Comparison of ENCODE assay signal across 8 cellular contexts in the genomic region with DNA sequence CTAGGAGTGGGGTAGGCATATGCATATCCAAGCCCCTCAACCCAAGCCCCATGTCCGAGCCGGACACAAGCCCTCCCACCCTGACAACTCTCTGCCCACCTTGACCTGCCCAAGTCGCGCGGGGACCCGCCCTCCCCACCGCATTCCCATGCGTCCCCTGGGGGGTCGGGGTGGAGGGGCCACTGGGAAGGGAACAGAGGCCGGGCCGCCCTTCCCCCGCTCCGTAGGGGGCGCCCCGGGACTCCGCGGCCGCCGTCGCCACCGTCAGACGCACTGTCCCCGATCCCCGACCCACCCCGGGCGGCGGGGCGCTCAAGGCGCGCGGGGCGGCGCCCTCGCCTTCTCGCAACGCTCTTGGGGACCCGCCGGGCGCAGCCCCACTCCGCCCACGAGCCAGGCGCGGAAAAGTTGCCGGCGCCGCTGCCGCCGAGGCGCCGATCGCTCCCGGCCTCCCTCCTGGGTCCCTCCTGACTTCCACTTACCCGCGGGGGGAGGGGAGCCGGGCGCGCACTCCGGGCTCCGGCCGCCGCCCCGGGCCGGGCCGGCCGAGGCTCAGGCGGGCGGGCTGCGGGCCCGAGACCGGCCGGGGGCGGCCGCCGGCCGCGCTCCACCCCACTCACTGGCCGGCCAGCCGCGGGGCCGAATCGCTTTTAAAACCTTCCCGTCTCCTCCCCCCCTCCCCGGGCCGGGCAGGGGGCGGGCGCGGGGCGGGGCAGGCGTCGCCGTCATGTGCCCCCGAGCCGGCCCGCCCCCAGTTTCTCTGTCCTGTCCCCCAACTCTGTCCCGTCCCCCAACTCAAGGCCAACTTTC. TPM values are rescaled to one million over a fixed set of nuclear protein-coding genes. Genes with fewer than 3 reads are reported as not detected.
A peak's percentile ranks its signal among the peaks of the same experiment; 100 is the strongest.
DNase-seq lines count a peak whose midpoint lies in the region; ATAC-seq and TF ChIP-seq lines count a peak whose summit lies in the region.

No MANE protein-coding gene starts in this region.

- H3K4me3 ChIP-seq in GM08714 (ENCODE audit: low read length), result peak overlapping the region; percentile 75

- H3K36me3 Mint-ChIP-seq in WTC11, result no peaks in the 10 kb centered on the region

- H3K9me3 Mint-ChIP-seq in WTC11, result no peaks in the 10 kb centered on the region

- no peaks in the 10 kb centered on the region for H3K27me3 ChIP-seq in layer of hippocampus (ENCODE audit: control insufficient read depth, insufficient read depth, low read length)

- H3K27ac Mint-ChIP-seq in WTC11, result no peak overlapping the region

- in situ Hi-C loops in KBM-7 (cut with MboI; ENCODE audit: low pct_unique_long_range_greater_than_20kb, low sequenced_read_pairs), result loop anchor here (10.0 kb wide), 1 partner anchor 58 kb away; no protein-coding TSS in a partner anchor

- DNase-seq in KBM-7 (peak; percentile 43), WTC11 (ENCODE audit: low spot score) (peak; percentile 59)
- DNase-seq in stimulated activated CD4-positive, alpha-beta T cell treated with anti-CD3 and anti-CD28 coated beads, TNF-alpha, amount 100 ng/mL, for 1 hour (ENCODE audit: low read depth in 3 of 3, low spot score in 1 of 3), result peak in 2 of 3 donors; percentile 46 to 48

- POLR2A ChIA-PET in WTC11 (lab: Charles Lee), result no interaction called here

- peaks cover 42% of the 10 kb centered on the region for H3K4me1 Mint-ChIP-seq in WTC11

- CTCF ChIA-PET in WTC11 (lab: Charles Lee), result interaction anchor here (2.1 kb wide), 1 partner anchor 20 kb away, joined by 8 read pairs; no protein-coding TSS in a partner anchor

- ATAC-seq in WTC11 (no peak), GM21447 (IDR thresholded peaks at IDR 0.05; ENCODE audit: unreplicated experiment) (no peak), GM19328 (IDR thresholded peaks at IDR 0.05; ENCODE audit: unreplicated experiment) (no peak)

- H3K4me3 Mint-ChIP-seq in WTC11, result peak overlapping the region; percentile 85

- H3K27ac ChIP-seq in cingulate gyrus (ENCODE audit: low read depth, low read length) (peak overlapping the region; percentile 97), layer of hippocampus (ENCODE audit: low read depth, low read length) (peak overlapping the region; percentile 96)

- no peaks in the 10 kb centered on the region for H3K27me3 Mint-ChIP-seq in WTC11 (ENCODE audit: low read depth)

- no peak for TF ChIP-seq CTCF in WTC11 (IDR thresholded peaks at IDR 0.05)

TF ChIP-seq in WTC11, 78 proteins besides CTCF, POLR2A, EP300 and RAD21 (continues in another document):
- TF ChIP-seq ZNF512 (CRISPR knock-in tag; IDR thresholded peaks at IDR 0.05; ENCODE audit: borderline replicate concordance), result no peak
- 0 out of 2 replicates have a peak, but pooled peaks have one; percentile 16 for TF ChIP-seq ETV6 (CRISPR knock-in tag; IDR thresholded peaks at IDR 0.05)
- no peak for TF ChIP-seq PRRX2 (CRISPR knock-in tag; IDR thresholded peaks at IDR 0.05)
- no peak for TF ChIP-seq FOXK1 (CRISPR knock-in tag; IDR thresholded peaks at IDR 0.05)
- no peak for TF ChIP-seq GRHL2 (CRISPR knock-in tag; IDR thresholded peaks at IDR 0.05; ENCODE audit: insufficient replicate concordance, severe bottlenecking)
- TF ChIP-seq E2F4 (CRISPR knock-in tag; IDR thresholded peaks at IDR 0.05; ENCODE audit: borderline replicate concordance, low read depth), result no peak
- TF ChIP-seq, protein P1, sequence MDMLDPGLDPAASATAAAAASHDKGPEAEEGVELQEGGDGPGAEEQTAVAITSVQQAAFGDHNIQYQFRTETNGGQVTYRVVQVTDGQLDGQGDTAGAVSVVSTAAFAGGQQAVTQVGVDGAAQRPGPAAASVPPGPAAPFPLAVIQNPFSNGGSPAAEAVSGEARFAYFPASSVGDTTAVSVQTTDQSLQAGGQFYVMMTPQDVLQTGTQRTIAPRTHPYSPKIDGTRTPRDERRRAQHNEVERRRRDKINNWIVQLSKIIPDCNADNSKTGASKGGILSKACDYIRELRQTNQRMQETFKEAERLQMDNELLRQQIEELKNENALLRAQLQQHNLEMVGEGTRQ (CRISPR knock-in tag; IDR thresholded peaks at IDR 0.05), result peak; percentile 67
- TF ChIP-seq, protein P2, sequence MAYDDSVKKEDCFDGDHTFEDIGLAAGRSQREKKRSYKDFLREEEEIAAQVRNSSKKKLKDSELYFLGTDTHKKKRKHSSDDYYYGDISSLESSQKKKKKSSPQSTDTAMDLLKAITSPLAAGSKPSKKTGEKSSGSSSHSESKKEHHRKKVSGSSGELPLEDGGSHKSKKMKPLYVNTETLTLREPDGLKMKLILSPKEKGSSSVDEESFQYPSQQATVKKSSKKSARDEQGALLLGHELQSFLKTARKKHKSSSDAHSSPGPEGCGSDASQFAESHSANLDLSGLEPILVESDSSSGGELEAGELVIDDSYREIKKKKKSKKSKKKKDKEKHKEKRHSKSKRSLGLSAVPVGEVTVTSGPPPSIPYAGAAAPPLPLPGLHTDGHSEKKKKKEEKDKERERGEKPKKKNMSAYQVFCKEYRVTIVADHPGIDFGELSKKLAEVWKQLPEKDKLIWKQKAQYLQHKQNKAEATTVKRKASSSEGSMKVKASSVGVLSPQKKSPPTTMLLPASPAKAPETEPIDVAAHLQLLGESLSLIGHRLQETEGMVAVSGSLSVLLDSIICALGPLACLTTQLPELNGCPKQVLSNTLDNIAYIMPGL (CRISPR knock-in tag; IDR thresholded peaks at IDR 0.05), result peak; percentile 37; the same call in 1 of the 2 replicates
- TF ChIP-seq TEAD1 (CRISPR knock-in tag; IDR thresholded peaks at IDR 0.05), result no peak
- TF ChIP-seq NFATC4 (CRISPR knock-in tag; IDR thresholded peaks at IDR 0.05), result no peak
- peak; percentile 15; the same call in 1 of the 2 replicates for TF ChIP-seq GABPB1 (CRISPR knock-in tag; IDR thresholded peaks at IDR 0.05)
- TF ChIP-seq HMGA2 (CRISPR knock-in tag; IDR thresholded peaks at IDR 0.05), result no peak
- TF ChIP-seq RELA (CRISPR knock-in tag; IDR thresholded peaks at IDR 0.05; ENCODE audit: borderline replicate concordance), result no peak
- peak; percentile 62; the same call in 1 of the 2 replicates for TF ChIP-seq SP1 (CRISPR knock-in tag; conservative IDR thresholded peaks at IDR 0.05)
- TF ChIP-seq, protein P3, sequence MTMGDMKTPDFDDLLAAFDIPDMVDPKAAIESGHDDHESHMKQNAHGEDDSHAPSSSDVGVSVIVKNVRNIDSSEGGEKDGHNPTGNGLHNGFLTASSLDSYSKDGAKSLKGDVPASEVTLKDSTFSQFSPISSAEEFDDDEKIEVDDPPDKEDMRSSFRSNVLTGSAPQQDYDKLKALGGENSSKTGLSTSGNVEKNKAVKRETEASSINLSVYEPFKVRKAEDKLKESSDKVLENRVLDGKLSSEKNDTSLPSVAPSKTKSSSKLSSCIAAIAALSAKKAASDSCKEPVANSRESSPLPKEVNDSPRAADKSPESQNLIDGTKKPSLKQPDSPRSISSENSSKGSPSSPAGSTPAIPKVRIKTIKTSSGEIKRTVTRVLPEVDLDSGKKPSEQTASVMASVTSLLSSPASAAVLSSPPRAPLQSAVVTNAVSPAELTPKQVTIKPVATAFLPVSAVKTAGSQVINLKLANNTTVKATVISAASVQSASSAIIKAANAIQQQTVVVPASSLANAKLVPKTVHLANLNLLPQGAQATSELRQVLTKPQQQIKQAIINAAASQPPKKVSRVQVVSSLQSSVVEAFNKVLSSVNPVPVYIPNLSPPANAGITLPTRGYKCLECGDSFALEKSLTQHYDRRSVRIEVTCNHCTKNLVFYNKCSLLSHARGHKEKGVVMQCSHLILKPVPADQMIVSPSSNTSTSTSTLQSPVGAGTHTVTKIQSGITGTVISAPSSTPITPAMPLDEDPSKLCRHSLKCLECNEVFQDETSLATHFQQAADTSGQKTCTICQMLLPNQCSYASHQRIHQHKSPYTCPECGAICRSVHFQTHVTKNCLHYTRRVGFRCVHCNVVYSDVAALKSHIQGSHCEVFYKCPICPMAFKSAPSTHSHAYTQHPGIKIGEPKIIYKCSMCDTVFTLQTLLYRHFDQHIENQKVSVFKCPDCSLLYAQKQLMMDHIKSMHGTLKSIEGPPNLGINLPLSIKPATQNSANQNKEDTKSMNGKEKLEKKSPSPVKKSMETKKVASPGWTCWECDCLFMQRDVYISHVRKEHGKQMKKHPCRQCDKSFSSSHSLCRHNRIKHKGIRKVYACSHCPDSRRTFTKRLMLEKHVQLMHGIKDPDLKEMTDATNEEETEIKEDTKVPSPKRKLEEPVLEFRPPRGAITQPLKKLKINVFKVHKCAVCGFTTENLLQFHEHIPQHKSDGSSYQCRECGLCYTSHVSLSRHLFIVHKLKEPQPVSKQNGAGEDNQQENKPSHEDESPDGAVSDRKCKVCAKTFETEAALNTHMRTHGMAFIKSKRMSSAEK (CRISPR knock-in tag; IDR thresholded peaks at IDR 0.05; ENCODE audit: borderline replicate concordance), result no peak

RNA-seq across cellular contexts. Expression of gene NANOS3, which starts 34.4 kb away (rescaled TPM):
- 0.66 to 1.1 TPM (median 0.71 TPM) in 3 replicates for total RNA-seq in WTC11 (2021)

RNA-seq across cellular contexts. Expression of gene ZSWIM4, which starts 47.3 kb away (rescaled TPM):
- 33.4 to 35.5 TPM (median 34.2 TPM) in 3 replicates for total RNA-seq in WTC11 (2021)
